Comparison of ENCODE assay signal across 2 cellular contexts in genomic region chr9:95901506-95901905, GRCh38.
TF ChIP-seq lines count a peak whose summit lies in the region.

No MANE protein-coding gene starts in this region.

TF ChIP-seq in liver, 16 proteins besides CTCF, POLR2A, EP300 and RAD21:
- peak; percentile 28 for TF ChIP-seq YY1 (IDR thresholded peaks at IDR 0.05)
- no peak for TF ChIP-seq ATF3 (IDR thresholded peaks at IDR 0.05)
- peak; percentile 14 to 27 for TF ChIP-seq HNF4A (conservative IDR thresholded peaks at IDR 0.05)
- peak; percentile 14 to 48 for TF ChIP-seq RXRA (IDR thresholded peaks at IDR 0.05)

TF ChIP-seq in HepG2, 621 proteins besides CTCF, POLR2A, EP300 and RAD21:
- TF ChIP-seq NR2F1 (CRISPR knock-in tag; IDR thresholded peaks at IDR 0.05) (no peak), NFE2L2 (IDR thresholded peaks at IDR 0.05; ENCODE audit: low read length) (no peak), SP140L (CRISPR knock-in tag; IDR thresholded peaks at IDR 0.05; ENCODE audit: borderline replicate concordance) (no peak), ATF3 (CRISPR knock-in tag; IDR thresholded peaks at IDR 0.05) (no peak), ZNF546 (CRISPR knock-in tag; conservative IDR thresholded peaks at IDR 0.05) (no peak), ZNF878 (CRISPR knock-in tag; IDR thresholded peaks at IDR 0.05) (no peak), JUN (CRISPR knock-in tag; IDR thresholded peaks at IDR 0.05) (no peak), STAG1 (CRISPR knock-in tag; IDR thresholded peaks at IDR 0.05) (no peak), ZNF841 (CRISPR knock-in tag; IDR thresholded peaks at IDR 0.05; ENCODE audit: borderline replicate concordance) (no peak), KMT2A (CRISPR knock-in tag; IDR thresholded peaks at IDR 0.05) (no peak), ZNF263 (CRISPR knock-in tag; IDR thresholded peaks at IDR 0.05) (no peak), ZNF430 (CRISPR knock-in tag; IDR thresholded peaks at IDR 0.05) (no peak)
